Comparison of ENCODE assay signal across 11 cellular contexts in the genomic region with DNA sequence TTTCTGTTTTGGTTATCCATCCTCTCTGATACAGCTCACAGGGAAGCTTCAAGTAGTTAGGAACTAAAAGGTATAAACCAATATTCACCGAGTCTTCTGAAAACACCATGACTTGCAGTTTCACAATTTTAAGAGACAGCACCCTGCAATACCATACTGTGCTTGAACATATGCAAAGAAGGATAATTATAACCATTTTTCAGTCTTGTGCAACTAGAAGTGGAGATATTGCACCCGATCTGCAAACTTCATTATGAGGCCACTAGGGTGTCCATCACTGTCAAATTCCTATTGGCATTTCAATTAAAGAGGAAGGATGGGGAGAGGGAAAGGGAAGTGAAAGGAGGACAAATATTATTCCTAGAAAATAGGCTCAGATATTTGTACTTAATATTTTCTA. TPM values are rescaled to one million over a fixed set of nuclear protein-coding genes. Genes with fewer than 3 reads are reported as not detected.
DNase-seq lines count a peak whose midpoint lies in the region; ATAC-seq and TF ChIP-seq lines count a peak whose summit lies in the region.
"Had no signal": no experiment of that assay in that cellular context is flagged by ENCODE, and none has a peak within 500 bp of the region (broad histone marks: within the 10 kb centered on the region; RNA-seq: fewer than 3 reads in every experiment).

No MANE protein-coding gene starts in this region.

- H3K36me3 ChIP-seq in upper lobe of right lung: no peaks in the 10 kb centered on the region

- peaks cover 9% of the 10 kb centered on the region for H3K4me1 Mint-ChIP-seq in activated naive CD4-positive, alpha-beta T cell treated with anti-CD3 and anti-CD28 coated beads, Interleukin-2, amount 50 U/mL, for 24 hours

- peak overlapping the region; percentile 51 for H3K27ac Mint-ChIP-seq in activated naive CD4-positive, alpha-beta T cell treated with anti-CD3 and anti-CD28 coated beads, Interleukin-2, amount 50 U/mL, for 24 hours
- H3K27ac Mint-ChIP-seq: activated T-helper 2 cell treated with anti-CD3 and anti-CD28 coated beads, Interferon-gamma antibody, Interleukin-2, Interleukin-4, amounts not matched to agents 10 μg/mL and 5 μg/mL and 100 μg/mL, durations not matched to agents 14 hours and 24 hours and 36 hours; nephron had no signal

- TF ChIP-seq POLR2A in NB4 (IDR thresholded peaks at IDR 0.05; ENCODE audit: extremely low read depth, insufficient read length): no peak
- no peak for TF ChIP-seq POLR2A in lower leg skin (IDR thresholded peaks at IDR 0.05)

- no peaks in the 10 kb centered on the region for H3K36me3 Mint-ChIP-seq in activated naive CD4-positive, alpha-beta T cell treated with anti-CD3 and anti-CD28 coated beads, Interleukin-2, amount 50 U/mL, for 24 hours

- H3K4me3 ChIP-seq in NB4 (ENCODE audit: low read depth, low read length) (no peak overlapping the region), upper lobe of right lung (no peak overlapping the region), lower leg skin (ENCODE audit: low read depth, poor library complexity, severe bottlenecking) (no peak overlapping the region)

- intact Hi-C loops in upper lobe of right lung (cut with DNase I): no loop called here
- intact Hi-C loops in lower leg skin (cut with DNase I; ENCODE audit: low total_unique reads): no loop called here

- DNase-seq in activated naive CD4-positive, alpha-beta T cell treated with Interleukin-2 at 50 U/mL for 16 hours: no peak
- DNase-seq in NB4 (ENCODE audit: low read depth) (peak; percentile 61), upper lobe of right lung (no peak), lower leg skin (ENCODE audit: low spot score in 2 of 2) (no peak), NCI-H2081 (lab: John Stamatoyannopoulos, UW) (no peak)
- DNase-seq in activated effector memory CD4-positive, alpha-beta T cell treated with Interleukin-2 at 50 U/mL for 16 hours: no peak
- DNase-seq: ACHN had no signal

- no peaks in the 10 kb centered on the region for H3K9me3 ChIP-seq in upper lobe of right lung

- H3K4me3 Mint-ChIP-seq in activated naive CD4-positive, alpha-beta T cell treated with anti-CD3 and anti-CD28 coated beads, Interleukin-2, amount 50 U/mL, for 24 hours: no peak overlapping the region
- H3K4me3 Mint-ChIP-seq: nephron had no signal

- peak; percentile 80 for ATAC-seq in HG02884 (IDR thresholded peaks at IDR 0.05; ENCODE audit: unreplicated experiment)
- peak; percentile 26 for ATAC-seq in upper lobe of right lung

- no peaks in the 10 kb centered on the region for H3K27me3 Mint-ChIP-seq in activated naive CD4-positive, alpha-beta T cell treated with anti-CD3 and anti-CD28 coated beads, Interleukin-2, amount 50 U/mL, for 24 hours

- H3K27me3 ChIP-seq in upper lobe of right lung: no peaks in the 10 kb centered on the region

- no peak overlapping the region for H3K27ac ChIP-seq in upper lobe of right lung

- TF ChIP-seq CTCF in NB4 (IDR thresholded peaks at IDR 0.05; ENCODE audit: low read depth, low read length) (no peak), upper lobe of right lung (IDR thresholded peaks at IDR 0.05) (peak; percentile 6), lower leg skin (IDR thresholded peaks at IDR 0.05) (no peak)

- WGBS in lower leg skin, 2 donors: 47 to 72% methylated on average over 2 of the region's 2 CpGs

- no peaks in the 10 kb centered on the region for H3K4me1 ChIP-seq in upper lobe of right lung

- no peaks in the 10 kb centered on the region for H3K9me3 Mint-ChIP-seq in activated naive CD4-positive, alpha-beta T cell treated with anti-CD3 and anti-CD28 coated beads, Interleukin-2, amount 50 U/mL, for 24 hours
- H3K9me3 Mint-ChIP-seq: activated T-helper 2 cell treated with anti-CD3 and anti-CD28 coated beads, Interferon-gamma antibody, Interleukin-2, Interleukin-4, amounts not matched to agents 10 μg/mL and 5 μg/mL and 100 μg/mL, durations not matched to agents 14 hours and 24 hours and 36 hours had no signal

RNA-seq across cellular contexts. Expression of a gene that starts 32.4 kb away (rescaled TPM):
- total RNA-seq in upper lobe of right lung (19.5 TPM), lower leg skin (10 to 100 TPM in 1 of 4 donors, 1 to 10 TPM in 3; 5.0 to 21.4 (median 9.1) TPM)

RNA-seq across cellular contexts. Expression of a gene that starts 56.3 kb away (rescaled TPM):
- 42.0 TPM for total RNA-seq in upper lobe of right lung
- 10 to 100 TPM; 21.5 to 32.8 (median 25.1) TPM for total RNA-seq in lower leg skin
